In the genomic region with DNA sequence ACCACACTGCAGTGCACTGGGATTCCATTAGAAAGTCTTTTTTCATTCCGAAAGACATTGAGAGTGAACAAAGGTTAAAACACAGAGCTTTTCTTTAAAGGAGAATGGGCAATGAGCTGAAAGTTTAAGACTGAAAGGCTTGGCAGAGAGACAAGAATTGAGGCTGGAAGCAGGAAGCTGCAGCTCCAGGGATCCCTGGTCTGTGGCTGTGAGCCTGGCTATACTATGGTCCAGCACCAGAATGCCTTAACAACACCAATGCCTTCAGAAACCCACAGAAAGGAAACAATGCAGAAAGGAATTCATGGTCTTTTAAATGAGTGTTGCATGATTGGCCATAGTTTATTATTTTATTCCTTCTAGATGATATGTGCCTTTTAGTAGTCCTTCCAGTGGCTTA, we compare ENCODE assay signal across 27 cellular contexts. TPM values are rescaled to one million over a fixed set of nuclear protein-coding genes. Genes with fewer than 3 reads are reported as not detected.
DNase-seq lines count a peak whose midpoint lies in the region; FAIRE-seq and TF ChIP-seq lines count a peak whose summit lies in the region.
"Had no signal": no experiment of that assay in that cellular context is flagged by ENCODE, and none has a peak within 500 bp of the region (broad histone marks: within the 10 kb centered on the region; RNA-seq: fewer than 3 reads in every experiment).

No MANE protein-coding gene starts in this region.

- H3K36me3 Mint-ChIP-seq in astrocyte (ENCODE audit: low read depth, unreplicated experiment) (no peaks in the 10 kb centered on the region), glutamatergic neuron (ENCODE audit: unreplicated experiment) (peaks cover 5% of the 10 kb centered on the region)
- no peaks in the 10 kb centered on the region for H3K36me3 Mint-ChIP-seq in activated CD4-positive, alpha-beta memory T cell treated with anti-CD3 and anti-CD28 coated beads for 36 hours

- POLR2A ChIA-PET in activated CD4-positive, alpha-beta memory T cell treated with anti-CD3 and anti-CD28 coated beads for 36 hours (lab: Charles Lee): no interaction called here

- H3K27ac Mint-ChIP-seq in astrocyte (ENCODE audit: unreplicated experiment): peak overlapping the region; percentile 26
- peak overlapping the region; percentile 46 for H3K27ac Mint-ChIP-seq in glutamatergic neuron (ENCODE audit: unreplicated experiment)
- H3K27ac Mint-ChIP-seq in activated CD4-positive, alpha-beta memory T cell treated with anti-CD3 and anti-CD28 coated beads for 36 hours: no peak overlapping the region

- no peaks in the 10 kb centered on the region for H3K36me3 ChIP-seq in astrocyte (ENCODE audit: insufficient read depth, low read length)

- H3K4me2 ChIP-seq in astrocyte (ENCODE audit: low read length): no peak overlapping the region

- peak; percentile 76 for DNase-seq in NCI-H82 (lab: John Stamatoyannopoulos, UW)
- DNase-seq in NCI-H82 treated with DMSO at 0.1 percent for 48 hours (lab: John Stamatoyannopoulos, UW; ENCODE audit: unreplicated experiment): no peak
- peak; percentile 62 for DNase-seq in astrocyte (ENCODE audit: low read depth)
- no peak for DNase-seq in glutamatergic neuron
- DNase-seq in pons (ENCODE audit: low spot score): peak; percentile 11
- no peak for DNase-seq in posterior cingulate gyrus
- no peak for DNase-seq in HPDE6-E6E7 (ENCODE audit: extremely low spot score)
- no peak for DNase-seq in activated CD4-positive, alpha-beta memory T cell treated with anti-CD3 and anti-CD28 coated beads for 36 hours
- DNase-seq: 8988T; Calu3; GOT3; HCEC 1CT; Karpas-422; NCI-H1092 treated with DMSO at 0.1 percent for 48 hours; NCI-H1436; NCI-H187; NCI-H2081 treated with DMSO at 0.1 percent for 48 hours; NCI-H2171; NCI-H345; NCI-H510A treated with DMSO at 0.1 percent for 48 hours; NCI-H748 treated with DMSO at 0.1 percent for 48 hours; NK-92 treated with Interleukin-12 subunit alpha and Interleukin-12 subunit beta, amount 100 ng/mL, for 24 hours; PC-3; SJCRH30 had no signal

- no peak overlapping the region for H3K27ac ChIP-seq in astrocyte (ENCODE audit: low read depth, low read length)
- H3K27ac ChIP-seq: SJCRH30 had no signal

- no peaks in the 10 kb centered on the region for H3K27me3 ChIP-seq in astrocyte (ENCODE audit: insufficient read depth, low read length)
- H3K27me3 ChIP-seq: SJCRH30 had no signal

- H3K27me3 Mint-ChIP-seq in astrocyte (ENCODE audit: low read depth, unreplicated experiment): peaks cover 28% of the 10 kb centered on the region
- peaks cover 6% of the 10 kb centered on the region for H3K27me3 Mint-ChIP-seq in glutamatergic neuron (ENCODE audit: unreplicated experiment)
- H3K27me3 Mint-ChIP-seq in activated CD4-positive, alpha-beta memory T cell treated with anti-CD3 and anti-CD28 coated beads for 36 hours: peaks cover 22% of the 10 kb centered on the region

- no peak for FAIRE-seq in astrocyte (lab: Jason Lieb, UNC)
- FAIRE-seq: GM18507, HepG2 had no signal

- CTCF ChIA-PET in activated CD4-positive, alpha-beta memory T cell treated with anti-CD3 and anti-CD28 coated beads for 36 hours (lab: Charles Lee): no interaction called here

- H3K9ac ChIP-seq in astrocyte (ENCODE audit: low read length): no peak overlapping the region

- no peak overlapping the region for H2AFZ ChIP-seq in astrocyte (ENCODE audit: low read depth, low read length)

- no peaks in the 10 kb centered on the region for H4K20me1 ChIP-seq in astrocyte (ENCODE audit: insufficient read depth, low read length)

- no peaks in the 10 kb centered on the region for H3K9me3 ChIP-seq in astrocyte (ENCODE audit: insufficient read depth, low read depth, low read length)
- H3K9me3 ChIP-seq: SJCRH30 had no signal

- H3K79me2 ChIP-seq in astrocyte (ENCODE audit: insufficient read depth, low read length): no peaks in the 10 kb centered on the region

- H3K4me1 Mint-ChIP-seq in astrocyte (ENCODE audit: low read depth, unreplicated experiment) (peaks cover 35% of the 10 kb centered on the region), glutamatergic neuron (ENCODE audit: low read depth, unreplicated experiment) (peaks cover 18% of the 10 kb centered on the region)
- H3K4me1 Mint-ChIP-seq in activated CD4-positive, alpha-beta memory T cell treated with anti-CD3 and anti-CD28 coated beads for 36 hours (ENCODE audit: low read depth): no peaks in the 10 kb centered on the region

- H3K9me3 Mint-ChIP-seq in astrocyte (ENCODE audit: unreplicated experiment): peaks cover 2% of the 10 kb centered on the region
- H3K9me3 Mint-ChIP-seq in glutamatergic neuron (ENCODE audit: unreplicated experiment): peaks cover 9% of the 10 kb centered on the region
- no peaks in the 10 kb centered on the region for H3K9me3 Mint-ChIP-seq in activated CD4-positive, alpha-beta memory T cell treated with anti-CD3 and anti-CD28 coated beads for 36 hours

- no peak overlapping the region for H3K4me3 ChIP-seq in astrocyte (ENCODE audit: insufficient read depth, low read depth, low read length)
- H3K4me3 ChIP-seq: SJCRH30 had no signal

- TF ChIP-seq CTCF in astrocyte (IDR thresholded peaks at IDR 0.05; ENCODE audit: insufficient read depth, low read depth, low read length): no peak
- TF ChIP-seq CTCF in glutamatergic neuron (IDR thresholded peaks at IDR 0.05; ENCODE audit: partially characterized antibody, unreplicated experiment): no peak

- H3K4me1 ChIP-seq in astrocyte (ENCODE audit: insufficient read depth, low read length): no peaks in the 10 kb centered on the region
- H3K4me1 ChIP-seq: SJCRH30 had no signal

- intact Hi-C loops in posterior cingulate gyrus (cut with DNase I): no loop called here
- intact Hi-C loops in activated CD4-positive, alpha-beta memory T cell treated with anti-CD3 and anti-CD28 coated beads for 36 hours (cut with micrococcal nuclease): no loop called here

- H3K4me3 Mint-ChIP-seq in astrocyte (ENCODE audit: unreplicated experiment) (no peak overlapping the region), glutamatergic neuron (ENCODE audit: unreplicated experiment) (no peak overlapping the region)
- H3K4me3 Mint-ChIP-seq in activated CD4-positive, alpha-beta memory T cell treated with anti-CD3 and anti-CD28 coated beads for 36 hours: no peak overlapping the region

RNA-seq across cellular contexts. Expression of a gene that starts 26.1 kb away (rescaled TPM):
- total RNA-seq in astrocyte: 0.16 and 0.46 TPM in 2 replicates
- 9.6 TPM for total RNA-seq in glutamatergic neuron (ENCODE audit: unreplicated experiment)
- not detected for total RNA-seq in activated CD4-positive, alpha-beta memory T cell treated with anti-CD3 and anti-CD28 coated beads for 36 hours
- total RNA-seq: Calu3, G401, HepG2 had no signal

Comparison
In these comparisons a context has a peak if more than half of its experiments do, and no peak if none do; other contexts are left out.
1. DNase-seq: peak in NCI-H82 (single experiment), astrocyte (single experiment) and pons (single experiment); none in NCI-H82 treated with DMSO at 0.1 percent for 48 hours (single experiment), glutamatergic neuron (single experiment), posterior cingulate gyrus (0 of 10), HPDE6-E6E7 (single experiment) and activated CD4-positive, alpha-beta memory T cell treated with anti-CD3 and anti-CD28 coated beads for 36 hours (single experiment).